In the genomic region with DNA sequence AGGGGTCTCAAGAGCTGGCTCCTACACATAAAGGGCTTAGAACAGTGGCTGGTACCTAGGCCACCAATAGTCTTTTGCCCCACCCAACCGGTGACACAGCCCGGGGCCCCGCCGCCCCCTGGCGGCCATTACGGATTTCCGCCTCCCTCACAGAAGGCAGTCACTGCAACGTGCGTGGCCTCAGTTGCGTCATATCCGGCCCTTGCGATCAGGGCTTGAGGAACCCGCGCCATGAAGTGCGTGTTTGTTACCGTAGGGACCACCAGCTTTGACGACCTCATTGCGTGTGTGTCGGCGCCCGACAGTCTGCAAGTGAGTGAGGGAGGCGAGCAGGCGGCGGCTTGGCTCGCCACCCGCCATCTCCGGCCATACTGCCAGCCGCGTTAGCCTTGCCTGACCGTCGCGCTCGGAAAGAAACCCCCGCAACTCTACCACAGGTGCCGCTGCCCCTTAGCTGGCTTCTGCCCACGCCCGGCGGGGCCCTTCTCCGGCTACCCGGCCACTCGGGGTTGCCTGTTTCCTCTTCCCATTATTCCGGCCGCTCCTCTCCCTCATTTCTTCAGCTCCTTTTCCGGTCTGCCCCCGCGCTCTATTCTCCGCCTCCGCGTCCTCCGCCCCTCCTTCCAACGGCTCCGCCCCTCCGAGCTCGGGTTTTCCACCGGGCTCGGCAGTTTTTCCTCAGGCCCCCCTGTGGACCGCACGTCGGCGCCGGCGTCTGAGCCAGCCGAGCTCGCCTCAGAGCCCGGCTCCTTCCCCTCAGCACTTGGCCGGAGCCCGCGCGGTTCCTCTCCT, we compare ENCODE assay signal across 1 cellular context.
TF ChIP-seq lines count a peak whose summit lies in the region.

Gene ALG13 (plus strand): TSS at position 183 of the 792 bp plus-strand sequence. CDS start 49 bp downstream, at position 232.

TF ChIP-seq in HepG2, 621 proteins besides CTCF, POLR2A, EP300 and RAD21 (continued from another document and continues in another):
- TF ChIP-seq MIXL1 (CRISPR knock-in tag; IDR thresholded peaks at IDR 0.05): peak; percentile 52; the same call in 1 of the 2 replicates
- no peak for TF ChIP-seq ZBTB40 (IDR thresholded peaks at IDR 0.05)
- TF ChIP-seq ZBTB40 (CRISPR knock-in tag; IDR thresholded peaks at IDR 0.05): 0 out of 2 replicates have a peak, but pooled peaks have one; percentile 16
- peak; percentile 60; the same call in 1 of the 2 replicates for TF ChIP-seq THAP9 (CRISPR knock-in tag; IDR thresholded peaks at IDR 0.05; ENCODE audit: borderline replicate concordance)
- TF ChIP-seq PREB (CRISPR knock-in tag; IDR thresholded peaks at IDR 0.05): no peak
- no peak for TF ChIP-seq SP1 (IDR thresholded peaks at IDR 0.05)
- TF ChIP-seq SP1 (CRISPR knock-in tag; IDR thresholded peaks at IDR 0.05): peak; percentile 53; the same call in 1 of the 2 replicates
- no peak for TF ChIP-seq GTF2F1 (IDR thresholded peaks at IDR 0.05; ENCODE audit: low read length)
- TF ChIP-seq SNRNP70 (IDR thresholded peaks at IDR 0.05; ENCODE audit: low read depth, low read length): no peak
- TF ChIP-seq TEAD3 (CRISPR knock-in tag; optimal IDR thresholded peaks at IDR 0.05; ENCODE audit: borderline replicate concordance): peak; percentile 15
- peak; percentile 71; the same call in 1 of the 2 replicates for TF ChIP-seq ZHX1 (CRISPR knock-in tag; IDR thresholded peaks at IDR 0.05; ENCODE audit: low read depth)
- TF ChIP-seq IKZF1 (IDR thresholded peaks at IDR 0.05): no peak
- TF ChIP-seq, protein P1, sequence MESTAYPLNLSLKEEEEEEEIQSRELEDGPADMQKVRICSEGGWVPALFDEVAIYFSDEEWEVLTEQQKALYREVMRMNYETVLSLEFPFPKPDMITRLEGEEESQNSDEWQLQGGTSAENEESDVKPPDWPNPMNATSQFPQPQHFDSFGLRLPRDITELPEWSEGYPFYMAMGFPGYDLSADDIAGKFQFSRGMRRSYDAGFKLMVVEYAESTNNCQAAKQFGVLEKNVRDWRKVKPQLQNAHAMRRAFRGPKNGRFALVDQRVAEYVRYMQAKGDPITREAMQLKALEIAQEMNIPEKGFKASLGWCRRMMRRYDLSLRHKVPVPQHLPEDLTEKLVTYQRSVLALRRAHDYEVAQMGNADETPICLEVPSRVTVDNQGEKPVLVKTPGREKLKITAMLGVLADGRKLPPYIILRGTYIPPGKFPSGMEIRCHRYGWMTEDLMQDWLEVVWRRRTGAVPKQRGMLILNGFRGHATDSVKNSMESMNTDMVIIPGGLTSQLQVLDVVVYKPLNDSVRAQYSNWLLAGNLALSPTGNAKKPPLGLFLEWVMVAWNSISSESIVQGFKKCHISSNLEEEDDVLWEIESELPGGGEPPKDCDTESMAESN (CRISPR knock-in tag; conservative IDR thresholded peaks at IDR 0.05): peak; percentile 46; the same call in 1 of the 2 replicates
- TF ChIP-seq SP140L (CRISPR knock-in tag; IDR thresholded peaks at IDR 0.05; ENCODE audit: borderline replicate concordance): no peak
- peak; percentile 84 for TF ChIP-seq AGO2 (optimal IDR thresholded peaks at IDR 0.05; ENCODE audit: low read depth, low read length)
- TF ChIP-seq RXRA (CRISPR knock-in tag; IDR thresholded peaks at IDR 0.05): 0 out of 2 replicates have a peak, but pooled peaks have one; percentile 26
- TF ChIP-seq CEBPB (IDR thresholded peaks at IDR 0.05; ENCODE audit: borderline replicate concordance, low read depth, low read length): peak; percentile 93
- TF ChIP-seq ETV5 (CRISPR knock-in tag; IDR thresholded peaks at IDR 0.05; ENCODE audit: borderline replicate concordance): peak; percentile 87
- peak; percentile 45; the same call in 1 of the 2 replicates for TF ChIP-seq ZGPAT (CRISPR knock-in tag; IDR thresholded peaks at IDR 0.05)
- no peak for TF ChIP-seq GZF1 (CRISPR knock-in tag; IDR thresholded peaks at IDR 0.05)
- TF ChIP-seq, protein P2, sequence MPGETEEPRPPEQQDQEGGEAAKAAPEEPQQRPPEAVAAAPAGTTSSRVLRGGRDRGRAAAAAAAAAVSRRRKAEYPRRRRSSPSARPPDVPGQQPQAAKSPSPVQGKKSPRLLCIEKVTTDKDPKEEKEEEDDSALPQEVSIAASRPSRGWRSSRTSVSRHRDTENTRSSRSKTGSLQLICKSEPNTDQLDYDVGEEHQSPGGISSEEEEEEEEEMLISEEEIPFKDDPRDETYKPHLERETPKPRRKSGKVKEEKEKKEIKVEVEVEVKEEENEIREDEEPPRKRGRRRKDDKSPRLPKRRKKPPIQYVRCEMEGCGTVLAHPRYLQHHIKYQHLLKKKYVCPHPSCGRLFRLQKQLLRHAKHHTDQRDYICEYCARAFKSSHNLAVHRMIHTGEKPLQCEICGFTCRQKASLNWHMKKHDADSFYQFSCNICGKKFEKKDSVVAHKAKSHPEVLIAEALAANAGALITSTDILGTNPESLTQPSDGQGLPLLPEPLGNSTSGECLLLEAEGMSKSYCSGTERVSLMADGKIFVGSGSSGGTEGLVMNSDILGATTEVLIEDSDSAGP (CRISPR knock-in tag; IDR thresholded peaks at IDR 0.05; ENCODE audit: borderline replicate concordance): peak; percentile 66; the same call in 1 of the 2 replicates
- TF ChIP-seq CREB1 (IDR thresholded peaks at IDR 0.05): peak; percentile 85
- peak; percentile 95 for TF ChIP-seq CREB1 (CRISPR knock-in tag; IDR thresholded peaks at IDR 0.05)
- 0 out of 2 replicates have a peak, but pooled peaks have one; percentile 32 for TF ChIP-seq HIVEP1 (CRISPR knock-in tag; IDR thresholded peaks at IDR 0.05)
- TF ChIP-seq NR0B2 (CRISPR knock-in tag; IDR thresholded peaks at IDR 0.05): 0 out of 2 replicates have a peak, but pooled peaks have one; percentile 23
- 0 out of 2 replicates have a peak, but pooled peaks have one; percentile 44 for TF ChIP-seq AHR (CRISPR knock-in tag; IDR thresholded peaks at IDR 0.05)
- peak; percentile 41; the same call in 1 of the 2 replicates for TF ChIP-seq TBX2 (CRISPR knock-in tag; IDR thresholded peaks at IDR 0.05; ENCODE audit: borderline replicate concordance)
